ENCODE assay signal across 8 cellular contexts in the genomic region with DNA sequence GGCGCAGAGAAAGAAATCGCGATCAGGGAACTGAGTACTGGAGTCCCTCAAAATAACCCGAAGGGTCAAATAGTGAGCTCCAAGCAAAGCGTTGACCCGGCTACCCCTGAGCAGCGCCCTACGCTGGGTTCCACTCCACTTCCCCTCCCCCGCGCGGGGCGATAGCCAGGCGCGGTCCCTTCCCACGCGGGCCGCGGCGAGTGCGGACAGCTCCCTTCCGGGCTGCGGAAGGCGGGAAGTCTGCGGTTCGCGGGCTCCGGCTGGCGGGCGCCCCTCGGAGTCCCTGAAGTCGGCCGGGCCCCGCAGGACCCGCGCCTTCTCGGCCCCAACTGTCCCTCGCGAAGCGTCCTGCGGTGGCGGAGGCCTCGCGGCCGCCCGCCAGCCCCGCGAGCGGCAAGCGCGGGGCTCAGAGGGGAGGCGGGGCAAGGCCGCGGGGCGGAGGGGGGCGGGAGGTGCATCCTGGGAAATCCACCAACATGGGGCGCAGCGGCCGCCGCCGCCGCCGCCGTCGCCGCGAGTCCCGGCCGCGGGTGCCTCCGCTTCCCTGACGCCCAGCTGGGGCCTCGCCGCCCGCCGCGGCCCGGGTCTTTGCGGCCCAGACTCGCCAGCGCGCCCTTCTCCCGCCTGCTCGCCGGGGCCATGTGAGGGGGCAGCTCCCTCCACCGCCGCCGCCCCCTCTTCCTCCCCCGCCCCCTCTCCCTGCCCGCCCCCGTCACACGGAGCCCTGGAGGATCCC. TPM values are rescaled to one million over a fixed set of nuclear protein-coding genes. Genes with fewer than 3 reads are reported as not detected.
DNase-seq lines count a peak whose midpoint lies in the region; ATAC-seq and TF ChIP-seq lines count a peak whose summit lies in the region.

Gene QSER1, plus strand, starts transcription at position 457 of the 736 bp plus-strand sequence. CDS start 315 bp downstream, outside the sequence.

- no peaks in the 10 kb centered on the region for H4K20me1 ChIP-seq in fibroblast of lung (ENCODE audit: control insufficient read depth, extremely low read depth, insufficient read depth, low read length)

- intact Hi-C loops in Panc1 (cut with micrococcal nuclease; ENCODE audit: unreplicated experiment) = no loop called here
- intact Hi-C loops in naive thymus-derived CD4-positive, alpha-beta T cell (cut with micrococcal nuclease) = loop anchor here (1.0 to 5.0 kb wide), 19 partner anchors 22 to 1546 kb away; partner anchors contain the start of genes C11orf91 (in 2 of the 2), CSTF3 (in 2 of the 2), EIF3M (in 2 of the 2) and FBXO3 (in 2 of the 2)

- H3K4me3 Mint-ChIP-seq in naive thymus-derived CD4-positive, alpha-beta T cell = peak within 1 kb of the TSS; percentile 85 to 96 (median 94)
- peak within 1 kb of the TSS; percentile 99 for H3K4me3 Mint-ChIP-seq in stimulated activated memory B cell treated with anti-CD40 and anti-IgM and Interleukin-4, amounts not matched to agents 10 μg/mL and 1 μg/mL and 100 μg/mL, for 72 hours

- TF ChIP-seq CTCF in Panc1 (IDR thresholded peaks at IDR 0.05) (no peak), fibroblast of lung (conservative IDR thresholded peaks at IDR 0.05 in 1 of 2, IDR thresholded peaks at IDR 0.05 in 1 of 2; ENCODE audit: low read depth in 1 of 2, low read length in 2 of 2) (no peak)

- ATAC-seq in GM19463 (IDR thresholded peaks at IDR 0.05; ENCODE audit: unreplicated experiment) = peak; percentile 67
- peak; percentile 86 for ATAC-seq in Panc1
- ATAC-seq in naive thymus-derived CD4-positive, alpha-beta T cell = peak; percentile 83
- ATAC-seq in stimulated activated memory B cell treated with anti-CD40 and anti-IgM and Interleukin-4, amounts not matched to agents 10 μg/mL and 1 μg/mL and 100 μg/mL, for 72 hours = peak; percentile 85

- H2AFZ ChIP-seq in fibroblast of lung (ENCODE audit: low read length) = peak within 1 kb of the TSS; percentile 14

- H3K9me3 Mint-ChIP-seq in naive thymus-derived CD4-positive, alpha-beta T cell = no peaks in the 10 kb centered on the region
- no peaks in the 10 kb centered on the region for H3K9me3 Mint-ChIP-seq in stimulated activated memory B cell treated with anti-CD40 and anti-IgM and Interleukin-4, amounts not matched to agents 10 μg/mL and 1 μg/mL and 100 μg/mL, for 72 hours

- peak within 1 kb of the TSS; percentile 85 to 95 (median 90) for H3K27ac Mint-ChIP-seq in naive thymus-derived CD4-positive, alpha-beta T cell
- peak within 1 kb of the TSS; percentile 98 for H3K27ac Mint-ChIP-seq in stimulated activated memory B cell treated with anti-CD40 and anti-IgM and Interleukin-4, amounts not matched to agents 10 μg/mL and 1 μg/mL and 100 μg/mL, for 72 hours

- no peaks in the 10 kb centered on the region for H3K9me3 ChIP-seq in Panc1 (ENCODE audit: control insufficient read depth, insufficient read depth, low read depth, low read length)
- H3K9me3 ChIP-seq in fibroblast of lung (ENCODE audit: control insufficient read depth, insufficient read depth, low read depth, low read length) = no peaks in the 10 kb centered on the region
- H3K9me3 ChIP-seq in naive thymus-derived CD4-positive, alpha-beta T cell (ENCODE audit: control insufficient read depth in 2 of 3, low read length in 3 of 3) = no peaks in the 10 kb centered on the region

- H3K27ac ChIP-seq in Panc1 (ENCODE audit: low read length) (peak within 1 kb of the TSS; percentile 98), fibroblast of lung (ENCODE audit: insufficient read depth, low read length) (peak within 1 kb of the TSS; percentile 84)
- peak within 1 kb of the TSS; percentile 83 for H3K27ac ChIP-seq in naive thymus-derived CD4-positive, alpha-beta T cell (ENCODE audit: low read depth, low read length)

- in situ Hi-C loops in Panc1 (cut with HindIII; ENCODE audit: low pct_unique_long_range_greater_than_20kb, low sequenced_read_pairs) = no loop called here

- H3K4me1 ChIP-seq in Panc1 (ENCODE audit: control insufficient read depth, insufficient read depth, low read length) (peaks cover 27% of the 10 kb centered on the region), fibroblast of lung (ENCODE audit: control insufficient read depth, extremely low read depth, insufficient read depth, low read length) (peaks cover 13% of the 10 kb centered on the region)
- H3K4me1 ChIP-seq in naive thymus-derived CD4-positive, alpha-beta T cell (ENCODE audit: control insufficient read depth in 2 of 2, insufficient read depth in 2 of 2, low read length in 2 of 2) = peaks cover 5 to 15% of the 10 kb centered on the region in 2 donors

- DNase-seq in COLO829 (ENCODE audit: low spot score) = peak; percentile 66
- DNase-seq in HPDE6-E6E7 (ENCODE audit: extremely low spot score) = peak; percentile 72
- peak; percentile 28 for DNase-seq in Panc1 (ENCODE audit: low read depth, low spot score)
- DNase-seq in activated T-helper 1 cell treated with Interleukin-2 at 50 U/mL for 16 hours (ENCODE audit: low read depth) = peak; percentile 45
- peak; percentile 53 to 54 for DNase-seq in fibroblast of lung (ENCODE audit: low read depth in 2 of 2)
- peak; percentile 61 to 78 (median 65) for DNase-seq in naive thymus-derived CD4-positive, alpha-beta T cell

- no TSS peak for BruUV-seq in Panc1 (replicated peaks; lab: Mats Ljungman, UMichigan)

- peaks cover 0 to 21% (median 0%) of the 10 kb centered on the region in 5 donors for H3K27me3 Mint-ChIP-seq in naive thymus-derived CD4-positive, alpha-beta T cell
- H3K27me3 Mint-ChIP-seq in stimulated activated memory B cell treated with anti-CD40 and anti-IgM and Interleukin-4, amounts not matched to agents 10 μg/mL and 1 μg/mL and 100 μg/mL, for 72 hours = no peaks in the 10 kb centered on the region

- H3K4me3 ChIP-seq in Panc1 (ENCODE audit: low read depth in 2 of 2, low read length in 2 of 2) (peak within 1 kb of the TSS; percentile 92 to 95), fibroblast of lung (replicated peaks in 1 of 4; ENCODE audit: control extremely low read depth in 1 of 4, insufficient read depth in 1 of 4, low read depth in 3 of 4, low read length in 4 of 4) (peak within 1 kb of the TSS; percentile 82 to 96 (median 90))
- H3K4me3 ChIP-seq in naive thymus-derived CD4-positive, alpha-beta T cell (ENCODE audit: low read length) = peak within 1 kb of the TSS; percentile 87

- no peaks in the 10 kb centered on the region for H3K27me3 ChIP-seq in Panc1 (ENCODE audit: control insufficient read depth, insufficient read depth, low read length)
- H3K27me3 ChIP-seq in fibroblast of lung (ENCODE audit: control insufficient read depth, insufficient read depth, low read length) = no peaks in the 10 kb centered on the region
- no peaks in the 10 kb centered on the region for H3K27me3 ChIP-seq in naive thymus-derived CD4-positive, alpha-beta T cell (ENCODE audit: control insufficient read depth in 2 of 2, insufficient read depth in 2 of 2, low read length in 2 of 2)

- CTCF ChIA-PET in Panc1 (lab: Charles Lee) = interaction anchor here (0.6 to 0.7 kb wide), 2 partner anchors 21 to 79 kb away, joined by 3 to 7 read pairs; no protein-coding TSS in a partner anchor
- CTCF ChIA-PET in naive thymus-derived CD4-positive, alpha-beta T cell (lab: Charles Lee) = no interaction called here

- POLR2A ChIA-PET in Panc1 (lab: Charles Lee) = interaction anchor here (0.5 to 0.7 kb wide), 3 partner anchors 12 to 1380 kb away, joined by 3 to 6 read pairs (median 5); no protein-coding TSS in a partner anchor
- POLR2A ChIA-PET in naive thymus-derived CD4-positive, alpha-beta T cell (lab: Charles Lee) = interaction anchor here (0.9 kb wide), 1 partner anchor 119 kb away, joined by 4 read pairs; no protein-coding TSS in a partner anchor

- H3K4me2 ChIP-seq in fibroblast of lung (ENCODE audit: extremely low read depth, insufficient read depth, low read length) = peak within 1 kb of the TSS; percentile 93

- H3K36me3 Mint-ChIP-seq in naive thymus-derived CD4-positive, alpha-beta T cell = peaks cover 0 to 4% (median 0%) of the 10 kb centered on the region in 5 donors
- H3K36me3 Mint-ChIP-seq in stimulated activated memory B cell treated with anti-CD40 and anti-IgM and Interleukin-4, amounts not matched to agents 10 μg/mL and 1 μg/mL and 100 μg/mL, for 72 hours = no peaks in the 10 kb centered on the region

- peaks cover 40% of the 10 kb centered on the region for H3K79me2 ChIP-seq in fibroblast of lung (ENCODE audit: control insufficient read depth, insufficient read depth, low read length)

- peak within 1 kb of the TSS; percentile 83 for H3K9ac ChIP-seq in fibroblast of lung (ENCODE audit: insufficient read depth, low read length)

- H3K4me1 Mint-ChIP-seq in naive thymus-derived CD4-positive, alpha-beta T cell = peaks cover 21 to 40% (median 31%) of the 10 kb centered on the region in 7 donors
- peaks cover 37% of the 10 kb centered on the region for H3K4me1 Mint-ChIP-seq in stimulated activated memory B cell treated with anti-CD40 and anti-IgM and Interleukin-4, amounts not matched to agents 10 μg/mL and 1 μg/mL and 100 μg/mL, for 72 hours

- H3K36me3 ChIP-seq in Panc1 (ENCODE audit: control insufficient read depth, insufficient read depth, low read length) = no peaks in the 10 kb centered on the region; the same call in 1 of the 2 replicates
- H3K36me3 ChIP-seq in fibroblast of lung (ENCODE audit: control insufficient read depth, insufficient read depth, low read length) = no peaks in the 10 kb centered on the region
- H3K36me3 ChIP-seq in naive thymus-derived CD4-positive, alpha-beta T cell (ENCODE audit: control insufficient read depth in 2 of 3, insufficient read depth in 3 of 3, low read length in 3 of 3) = peaks cover 0 to 6% (median 0%) of the 10 kb centered on the region in 3 experiments

RNA-seq across cellular contexts. Expression of gene QSER1, which starts in this region (rescaled TPM):
- 48.2 TPM for total RNA-seq in Panc1 (2021; ENCODE audit: unreplicated experiment)
- polyA plus RNA-seq in Panc1 (2012; ENCODE audit: insufficient read length) = 11.1 TPM
- total RNA-seq in fibroblast of lung = 17.2 and 17.7 TPM in 2 replicates
- polyA plus RNA-seq in fibroblast of lung = 9.6 and 12.9 TPM in 2 replicates
- 10.4 TPM in 2 replicates for polyA plus RNA-seq in fibroblast of lung (2012)
- polyA minus RNA-seq in fibroblast of lung (ENCODE audit: low replicate concordance) = 13.2 and 16.2 TPM in 2 replicates
- 10 to 100 TPM; 11.2 to 16.9 (median 14.7) TPM for total RNA-seq in naive thymus-derived CD4-positive, alpha-beta T cell
- polyA plus RNA-seq in naive thymus-derived CD4-positive, alpha-beta T cell = 1 to 10 TPM; 1.6 to 2.7 TPM

Comparison
In these comparisons a context has a peak if more than half of its experiments do, and no peak if none do; other contexts are left out.
1. Peak in every context shown above with its lines: DNase-seq, ATAC-seq, H3K4me3 ChIP-seq and H3K27ac ChIP-seq.